9 cellular contexts compared by ENCODE assay signal in genomic region chr6:7241709-7242645, GRCh38.
DNase-seq lines count a peak whose midpoint lies in the region; ATAC-seq and TF ChIP-seq lines count a peak whose summit lies in the region.
"Had no signal": no experiment of that assay in that cellular context is flagged by ENCODE, and none has a peak within 500 bp of the region (broad histone marks: within the 10 kb centered on the region; RNA-seq: fewer than 3 reads in every experiment).

No MANE protein-coding gene starts in this region.

- H4K8ac ChIP-seq in H9 (replicated peaks; ENCODE audit: insufficient read length, low read depth, low read length), result no peak overlapping the region

- H3K18ac ChIP-seq in H9 (ENCODE audit: insufficient read length, low read depth, low read length), result no peak overlapping the region

- H3K27me3 ChIP-seq in H9 (ENCODE audit: insufficient read depth, low read length), result no peaks in the 10 kb centered on the region
- no peaks in the 10 kb centered on the region for H3K27me3 ChIP-seq in SJSA1 (replicated peaks)
- H3K27me3 ChIP-seq in skeletal muscle tissue (ENCODE audit: control insufficient read depth in 3 of 3, insufficient read depth in 3 of 3, low read length in 3 of 3), result no peaks in the 10 kb centered on the region

- H3K4me1 ChIP-seq in H9 (ENCODE audit: insufficient read depth, low read length), result peaks cover 15% of the 10 kb centered on the region
- H3K4me1 ChIP-seq in SJSA1 (replicated peaks), result peaks cover 23% of the 10 kb centered on the region
- peaks cover 17 to 35% (median 25%) of the 10 kb centered on the region in 3 donors for H3K4me1 ChIP-seq in skeletal muscle tissue (ENCODE audit: control insufficient read depth in 3 of 3, insufficient read depth in 3 of 3, low read length in 3 of 3)

- H3K36me3 Mint-ChIP-seq in H9 (ENCODE audit: insufficient read depth in 1 of 3, low read depth in 3 of 3), result peaks cover 3 to 6% (median 4%) of the 10 kb centered on the region in 3 experiments; a peak in 3 of 7 replicates
- H3K36me3 Mint-ChIP-seq in activated naive CD4-positive, alpha-beta T cell treated with anti-CD3 and anti-CD28 coated beads, Interleukin-2, amount 50 U/mL, for 72 hours, result no peaks in the 10 kb centered on the region

- H3K27ac ChIP-seq in H9 (ENCODE audit: insufficient read length, low read depth, low read length) (no peak overlapping the region), SJSA1 (peak overlapping the region; percentile 80), skeletal muscle tissue (ENCODE audit: low read depth, low read length) (peak overlapping the region; percentile 51)

- H3T11ph ChIP-seq in H9 (ENCODE audit: low read length), result no peak overlapping the region

- no peak overlapping the region for H2BK120ac ChIP-seq in H9 (ENCODE audit: low read depth, low read length, poor library complexity, severe bottlenecking)

- H3K9ac ChIP-seq in H9 (ENCODE audit: extremely low read depth, insufficient read length, low read length) (no peak overlapping the region), skeletal muscle tissue (ENCODE audit: low read depth in 1 of 3, low read length in 3 of 3) (peak overlapping the region in 2 of 3 donors; percentile 19 to 25)

- no peak overlapping the region for H4K5ac ChIP-seq in H9 (ENCODE audit: insufficient read length, low read depth, low read length)

- H3K23me2 ChIP-seq in H9 (ENCODE audit: insufficient read length, low read depth, low read length, poor library complexity, severe bottlenecking), result no peaks in the 10 kb centered on the region

- ATAC-seq in activated naive CD4-positive, alpha-beta T cell treated with anti-CD3 and anti-CD28 coated beads, Interleukin-2, amount 50 U/mL, for 72 hours, result no peak
- no peak for ATAC-seq in HG03469 (IDR thresholded peaks at IDR 0.05; ENCODE audit: unreplicated experiment)

- no peak overlapping the region for H2BK20ac ChIP-seq in H9 (ENCODE audit: low read depth, low read length, poor library complexity, severe bottlenecking)

- H3K27ac Mint-ChIP-seq in H9, result peak overlapping the region; percentile 8 to 78 (median 40); a peak in 5 of 7 replicates
- no peak overlapping the region for H3K27ac Mint-ChIP-seq in activated naive CD4-positive, alpha-beta T cell treated with anti-CD3 and anti-CD28 coated beads, Interleukin-2, amount 50 U/mL, for 72 hours

- no peak overlapping the region for H2BK12ac ChIP-seq in H9 (ENCODE audit: insufficient read length, low read depth, low read length)

- H3K79me2 ChIP-seq in H9 (ENCODE audit: insufficient read depth, low read length), result no peaks in the 10 kb centered on the region

- H3K36me3 ChIP-seq in SJSA1 (peaks cover 43% of the 10 kb centered on the region), skeletal muscle tissue (ENCODE audit: control insufficient read depth in 3 of 3, insufficient read depth in 3 of 3, low read length in 3 of 3) (peaks cover 14 to 31% (median 20%) of the 10 kb centered on the region in 3 donors)

- no peak overlapping the region for H2AK5ac ChIP-seq in H9 (ENCODE audit: insufficient read length, low read length)

- H4K91ac ChIP-seq in H9 (ENCODE audit: insufficient read length, low read depth, low read length), result no peak overlapping the region

- no peak overlapping the region for H3K4me2 ChIP-seq in H9 (ENCODE audit: insufficient read depth, insufficient read length, low read length)

- H3K4me1 Mint-ChIP-seq in H9, result peaks cover 36 to 40% of the 10 kb centered on the region in 2 experiments

- TF ChIP-seq CTCF in H9 (conservative IDR thresholded peaks at IDR 0.05), result no peak

- H3K4me3 Mint-ChIP-seq in H9, result no peak overlapping the region; a peak in 1 of 5 replicates

- WGBS in H9 (ENCODE audit: extremely low coverage, insufficient read length, low lambda C conversion rate), result no CpG with 5 or more reads among the region's 13 CpGs

- H2AFZ ChIP-seq in H9 (ENCODE audit: low read length), result no peak overlapping the region

- peak overlapping the region; percentile 19; the same call in 1 of the 2 replicates for H3K14ac ChIP-seq in H9 (ENCODE audit: insufficient read depth, low read length)

- no peak overlapping the region for H3K4ac ChIP-seq in H9 (ENCODE audit: low read depth, low read length)

- no peak overlapping the region for H3K56ac ChIP-seq in H9 (ENCODE audit: insufficient read length, low read depth, low read length)

- H3K27me3 Mint-ChIP-seq in H9 (ENCODE audit: low read depth), result no peaks in the 10 kb centered on the region

- H4K20me1 ChIP-seq in H9 (ENCODE audit: control insufficient read depth, insufficient read depth, insufficient read length), result no peaks in the 10 kb centered on the region

- H3K79me1 ChIP-seq in H9 (ENCODE audit: insufficient read depth, low read depth, low read length, poor library complexity, severe bottlenecking), result no peaks in the 10 kb centered on the region

- H3K23ac ChIP-seq in H9 (ENCODE audit: insufficient read length, low read depth, low read length), result no peak overlapping the region

- no peaks in the 10 kb centered on the region for H3K9me3 Mint-ChIP-seq in H9
- H3K9me3 Mint-ChIP-seq in activated naive CD4-positive, alpha-beta T cell treated with anti-CD3 and anti-CD28 coated beads, Interleukin-2, amount 50 U/mL, for 72 hours, result no peaks in the 10 kb centered on the region

- H3K4me3 ChIP-seq in SJSA1 (no peak overlapping the region; the same call in 1 of the 2 replicates), skeletal muscle tissue (ENCODE audit: low read length in 3 of 3) (no peak overlapping the region)

- no peak overlapping the region for H2BK15ac ChIP-seq in H9 (ENCODE audit: low read depth, low read length)

- no peak for DNase-seq in H9
- DNase-seq in SJSA1 (ENCODE audit: low read depth in 1 of 2, low spot score in 2 of 2), result peak; percentile 59 to 77
- peak; percentile 24 for DNase-seq in iris pigment epithelial cell (ENCODE audit: low read depth)
- DNase-seq in SIG-M5 treated with dmso at 0.1 percent for 504 hours (lab: John Stamatoyannopoulos, UW; ENCODE audit: unreplicated experiment), result no peak
- DNase-seq in cerebellar cortex (ENCODE audit: low spot score), result no peak
- DNase-seq in activated naive CD4-positive, alpha-beta T cell treated with anti-CD3 and anti-CD28 coated beads, Interleukin-2, amount 50 U/mL, for 72 hours (ENCODE audit: low spot score in 2 of 2), result no peak
- DNase-seq: NCI-H2029 treated with DMSO at 0.1 percent for 48 hours had no signal

- H3K9me3 ChIP-seq in H9 (ENCODE audit: control insufficient read depth, low read depth, low read length), result no peaks in the 10 kb centered on the region
- no peaks in the 10 kb centered on the region for H3K9me3 ChIP-seq in SJSA1 (replicated peaks)
- no peaks in the 10 kb centered on the region for H3K9me3 ChIP-seq in skeletal muscle tissue (ENCODE audit: control insufficient read depth in 3 of 3, low read length in 3 of 3)

- H2BK5ac ChIP-seq in H9 (ENCODE audit: insufficient read length, low read length), result no peak overlapping the region

Comparison
In these comparisons a context has a peak if more than half of its experiments do, and no peak if none do; other contexts are left out.
1. DNase-seq: peak in SJSA1 (2 of 2) and iris pigment epithelial cell (single experiment); none in H9 (single experiment), SIG-M5 treated with dmso at 0.1 percent for 504 hours (single experiment), cerebellar cortex (single experiment) and activated naive CD4-positive, alpha-beta T cell treated with anti-CD3 and anti-CD28 coated beads, Interleukin-2, amount 50 U/mL, for 72 hours (0 of 2).
2. H3K27ac Mint-ChIP-seq: peak in H9 (3 of 3); none in activated naive CD4-positive, alpha-beta T cell treated with anti-CD3 and anti-CD28 coated beads, Interleukin-2, amount 50 U/mL, for 72 hours (0 of 2).